In genomic region chr1:50969611-50970507, GRCh38 we compare ENCODE assay signal across 7 cellular contexts. TPM values are rescaled to one million over a fixed set of nuclear protein-coding genes. Genes with fewer than 3 reads are reported as not detected.
DNase-seq lines count a peak whose midpoint lies in the region; ATAC-seq and TF ChIP-seq lines count a peak whose summit lies in the region.

Gene CDKN2C, plus strand, starts transcription at chr1:50970245. Its CDS starts 124 bp downstream, at chr1:50970369.

- H3K9me3 Mint-ChIP-seq in progenitor cell of endocrine pancreas (ENCODE audit: low read depth), result no peaks in the 10 kb centered on the region

- in situ Hi-C loops in GM13976 (cut with MboI; ENCODE audit: low sequenced_read_pairs, unreplicated experiment), result loop anchor here (25.0 kb wide), 1 partner anchor 567 kb away; no protein-coding TSS in a partner anchor

- H3K4me1 ChIP-seq in ascending aorta, result no peaks in the 10 kb centered on the region
- H3K4me1 ChIP-seq in right atrium auricular region, result peaks cover 0 to 15% of the 10 kb centered on the region in 2 donors

- H3K27me3 ChIP-seq in ascending aorta (no peaks in the 10 kb centered on the region), right atrium auricular region (no peaks in the 10 kb centered on the region)

- peak; percentile 25 for ATAC-seq in HG02840 (IDR thresholded peaks at IDR 0.05; ENCODE audit: low FRiP score, unreplicated experiment)

- H3K9me3 ChIP-seq in ascending aorta, result no peaks in the 10 kb centered on the region
- H3K9me3 ChIP-seq in right atrium auricular region, result no peaks in the 10 kb centered on the region

- H3K27me3 Mint-ChIP-seq in progenitor cell of endocrine pancreas, result peaks cover 81% of the 10 kb centered on the region

- H3K27ac Mint-ChIP-seq in progenitor cell of endocrine pancreas, result peak within 1 kb of the TSS; percentile 39

- H3K36me3 Mint-ChIP-seq in progenitor cell of endocrine pancreas (ENCODE audit: insufficient read depth), result no peaks in the 10 kb centered on the region

- peaks cover 6% of the 10 kb centered on the region for H3K4me1 Mint-ChIP-seq in progenitor cell of endocrine pancreas (ENCODE audit: low read depth)

- no peaks in the 10 kb centered on the region for H3K36me3 ChIP-seq in ascending aorta
- H3K36me3 ChIP-seq in right atrium auricular region, result no peaks in the 10 kb centered on the region

- intact Hi-C loops in ascending aorta (cut with DNase I), result loop anchor here (1.0 to 10.0 kb wide), 6 partner anchors 8 to 1175 kb away; partner anchors contain the start of genes BTF3L4, OSBPL9, RNF11 and TXNDC12

- peak; percentile 53 for DNase-seq in GM13976 (ENCODE audit: low spot score)
- peak; percentile 83 for DNase-seq in NCI-H1417 treated with DMSO at 0.1 percent for 48 hours (lab: John Stamatoyannopoulos, UW)
- peak; percentile 36 to 77 for DNase-seq in SW 1271 (lab: John Stamatoyannopoulos, UW)
- peak; percentile 63 to 89 for DNase-seq in ascending aorta (ENCODE audit: low spot score in 2 of 2)
- DNase-seq in right atrium auricular region (ENCODE audit: low spot score), result peak; percentile 89
- peak; percentile 22 for DNase-seq in progenitor cell of endocrine pancreas (ENCODE audit: low spot score, unreplicated experiment)

- H3K27ac ChIP-seq in ascending aorta, result peak within 1 kb of the TSS; percentile 95 to 98
- peak within 1 kb of the TSS; percentile 99 to 100 for H3K27ac ChIP-seq in right atrium auricular region

- TF ChIP-seq CTCF in GM13976 (IDR thresholded peaks at IDR 0.05; ENCODE audit: borderline replicate concordance, control extremely low read depth, extremely low read depth, insufficient read depth, missing control alignments), result no peak
- peak in 1 of 3 experiments; percentile 14 for TF ChIP-seq CTCF in ascending aorta (IDR thresholded peaks at IDR 0.05)
- TF ChIP-seq CTCF in right atrium auricular region (IDR thresholded peaks at IDR 0.05), result no peak
- no peak for TF ChIP-seq CTCF in progenitor cell of endocrine pancreas (IDR thresholded peaks at IDR 0.05; ENCODE audit: unreplicated experiment)

- H3K4me3 ChIP-seq in ascending aorta, result peak within 1 kb of the TSS; percentile 80 to 93
- H3K4me3 ChIP-seq in right atrium auricular region, result peak within 1 kb of the TSS; percentile 89 to 91

- peak within 1 kb of the TSS; percentile 74 for H3K4me3 Mint-ChIP-seq in progenitor cell of endocrine pancreas (ENCODE audit: low read depth)

RNA-seq across cellular contexts. Expression of gene CDKN2C, which starts in this region (rescaled TPM):
- total RNA-seq in ascending aorta (2.4 TPM), right atrium auricular region (10 to 100 TPM; 11.3 to 15.9 TPM), progenitor cell of endocrine pancreas (0.26 and 0.33 TPM in 2 replicates)

Comparison
In these comparisons a context has a peak if more than half of its experiments do, and no peak if none do; other contexts are left out.
1. Peak in every context shown above with its lines: DNase-seq, ATAC-seq, H3K4me3 ChIP-seq and H3K27ac ChIP-seq.
2. Peak in DNase-seq in progenitor cell of endocrine pancreas; RNA of the gene not detected or under 1 TPM.
3. DNase-seq: peak in every context shown above with its lines; median percentile 89 in right atrium auricular region; 83 in NCI-H1417 treated with DMSO at 0.1 percent for 48 hours; 76 in ascending aorta; 56 in SW 1271; 53 in GM13976; 22 in progenitor cell of endocrine pancreas.